ENCODE assay signal across 18 cellular contexts in genomic region chr1:234525156-234525774, GRCh38. TPM values are rescaled to one million over a fixed set of nuclear protein-coding genes. Genes with fewer than 3 reads are reported as not detected.
DNase-seq lines count a peak whose midpoint lies in the region; ATAC-seq, FAIRE-seq and TF ChIP-seq lines count a peak whose summit lies in the region.
"Had no signal": no experiment of that assay in that cellular context is flagged by ENCODE, and none has a peak within 500 bp of the region (broad histone marks: within the 10 kb centered on the region; RNA-seq: fewer than 3 reads in every experiment).

No MANE protein-coding gene starts in this region.

- TF ChIP-seq CTCF in astrocyte (IDR thresholded peaks at IDR 0.05; ENCODE audit: insufficient read depth, low read depth, low read length) (no peak), osteocyte (IDR thresholded peaks at IDR 0.05) (no peak), MM.1S (IDR thresholded peaks at IDR 0.05; ENCODE audit: low read length) (no peak)

- H3K9me3 ChIP-seq in astrocyte (ENCODE audit: insufficient read depth, low read depth, low read length) (no peaks in the 10 kb centered on the region), MM.1S (replicated peaks; ENCODE audit: insufficient read depth, low read length) (no peaks in the 10 kb centered on the region)

- in situ Hi-C loops in KBM-7 (cut with MboI; ENCODE audit: low pct_unique_long_range_greater_than_20kb, low sequenced_read_pairs) = no loop called here

- H3K4me1 Mint-ChIP-seq in astrocyte (ENCODE audit: low read depth, unreplicated experiment) = peaks cover 21% of the 10 kb centered on the region
- peaks cover 25% of the 10 kb centered on the region for H3K4me1 Mint-ChIP-seq in osteocyte (ENCODE audit: unreplicated experiment)

- no peaks in the 10 kb centered on the region for H3K9me2 ChIP-seq in MM.1S (replicated peaks; ENCODE audit: insufficient read depth, low read length)

- H3K79me2 ChIP-seq in astrocyte (ENCODE audit: insufficient read depth, low read length) = no peaks in the 10 kb centered on the region
- no peaks in the 10 kb centered on the region for H3K79me2 ChIP-seq in MM.1S (ENCODE audit: low read length)

- H3K4me2 ChIP-seq in astrocyte (ENCODE audit: low read length) (no peak overlapping the region), MM.1S (ENCODE audit: low read depth, low read length) (no peak overlapping the region)

- H3K9me3 Mint-ChIP-seq in astrocyte (ENCODE audit: unreplicated experiment) (no peaks in the 10 kb centered on the region), osteocyte (ENCODE audit: unreplicated experiment) (no peaks in the 10 kb centered on the region)
- H3K9me3 Mint-ChIP-seq: activated naive CD8-positive, alpha-beta T cell treated with anti-CD3 and anti-CD28 coated beads for 36 hours; CD8-positive, alpha-beta T cell had no signal

- peaks cover 24% of the 10 kb centered on the region for H3K4me1 ChIP-seq in astrocyte (ENCODE audit: insufficient read depth, low read length)
- peaks cover 21% of the 10 kb centered on the region for H3K4me1 ChIP-seq in MM.1S (ENCODE audit: low read length)

- FAIRE-seq in astrocyte (lab: Jason Lieb, UNC) = no peak
- FAIRE-seq: GM12891 had no signal

- H2AFZ ChIP-seq in astrocyte (ENCODE audit: low read depth, low read length) (no peak overlapping the region), MM.1S (ENCODE audit: low read length) (no peak overlapping the region)

- no peaks in the 10 kb centered on the region for H3K36me3 ChIP-seq in astrocyte (ENCODE audit: insufficient read depth, low read length)
- no peaks in the 10 kb centered on the region for H3K36me3 ChIP-seq in MM.1S (replicated peaks; ENCODE audit: insufficient read depth, low read length)

- peak overlapping the region; percentile 2 for H3K27ac Mint-ChIP-seq in astrocyte (ENCODE audit: unreplicated experiment)
- peak overlapping the region; percentile 50 for H3K27ac Mint-ChIP-seq in osteocyte (ENCODE audit: unreplicated experiment)
- H3K27ac Mint-ChIP-seq: activated CD4-positive, alpha-beta T cell treated with anti-CD3 and anti-CD28 coated beads for 36 hours; activated naive CD8-positive, alpha-beta T cell treated with anti-CD3 and anti-CD28 coated beads for 36 hours; CD8-positive, alpha-beta T cell had no signal

- H3K36me3 Mint-ChIP-seq in astrocyte (ENCODE audit: low read depth, unreplicated experiment) (no peaks in the 10 kb centered on the region), osteocyte (ENCODE audit: unreplicated experiment) (no peaks in the 10 kb centered on the region)
- H3K36me3 Mint-ChIP-seq: CD8-positive, alpha-beta T cell had no signal

- H3K27me3 ChIP-seq in astrocyte (ENCODE audit: insufficient read depth, low read length) (no peaks in the 10 kb centered on the region), MM.1S (replicated peaks; ENCODE audit: insufficient read depth, low read length) (no peaks in the 10 kb centered on the region)

- no peak overlapping the region for H3K4me3 ChIP-seq in astrocyte (ENCODE audit: insufficient read depth, low read depth, low read length)
- H3K4me3 ChIP-seq in MM.1S (ENCODE audit: low read length) = no peak overlapping the region

- DNase-seq in CD1c-positive myeloid dendritic cell (ENCODE audit: extremely low spot score) = peak; percentile 47
- DNase-seq in KBM-7 = peak; percentile 41
- no peak for DNase-seq in astrocyte (ENCODE audit: low read depth)
- no peak for DNase-seq in osteocyte (ENCODE audit: extremely low spot score, unreplicated experiment)
- DNase-seq in NCI-H1436 (lab: John Stamatoyannopoulos, UW) = no peak
- DNase-seq in SW 1271 (lab: John Stamatoyannopoulos, UW) = no peak
- DNase-seq in MM.1S = no peak
- DNase-seq: activated CD4-positive, alpha-beta T cell treated with anti-CD3 and anti-CD28 coated beads for 36 hours; activated naive CD8-positive, alpha-beta T cell treated with anti-CD3 and anti-CD28 coated beads for 36 hours; CD8-positive, alpha-beta T cell; central memory CD4-positive, alpha-beta T cell; NCI-H1694 treated with DMSO at 0.1 percent for 48 hours; NCI-H510A treated with DMSO at 0.1 percent for 48 hours; stimulated activated CD4-positive, alpha-beta T cell treated with anti-CD3 and anti-CD28 coated beads, Interleukin-12 subunit alpha, Interleukin-12 subunit beta, amount 100 ng/mL, for 4 hours; T-helper 2 cell had no signal

- no peak for ATAC-seq in GM18858 (IDR thresholded peaks at IDR 0.05; ENCODE audit: unreplicated experiment)
- ATAC-seq: activated CD4-positive, alpha-beta T cell treated with anti-CD3 and anti-CD28 coated beads for 36 hours; CD8-positive, alpha-beta T cell had no signal

- H3K27me3 Mint-ChIP-seq in astrocyte (ENCODE audit: low read depth, unreplicated experiment) (no peaks in the 10 kb centered on the region), osteocyte (ENCODE audit: unreplicated experiment) (no peaks in the 10 kb centered on the region)

- H3F3A ChIP-seq in MM.1S (ENCODE audit: insufficient read depth, low read length) = peaks cover 19% of the 10 kb centered on the region

- no peaks in the 10 kb centered on the region for H4K20me1 ChIP-seq in astrocyte (ENCODE audit: insufficient read depth, low read length)
- H4K20me1 ChIP-seq in MM.1S (ENCODE audit: insufficient read depth, low read length) = no peaks in the 10 kb centered on the region

- H3K27ac ChIP-seq in astrocyte (ENCODE audit: low read depth, low read length) (no peak overlapping the region), MM.1S (ENCODE audit: low read length) (no peak overlapping the region)
- H3K27ac ChIP-seq: KMS-11 had no signal

- no peak overlapping the region for H3K4me3 Mint-ChIP-seq in astrocyte (ENCODE audit: unreplicated experiment)
- H3K4me3 Mint-ChIP-seq in osteocyte (ENCODE audit: unreplicated experiment) = no peak overlapping the region
- H3K4me3 Mint-ChIP-seq: activated CD4-positive, alpha-beta T cell treated with anti-CD3 and anti-CD28 coated beads for 36 hours; activated naive CD8-positive, alpha-beta T cell treated with anti-CD3 and anti-CD28 coated beads for 36 hours; CD8-positive, alpha-beta T cell had no signal

- H3K9ac ChIP-seq in astrocyte (ENCODE audit: low read length) (no peak overlapping the region), MM.1S (ENCODE audit: low read length) (no peak overlapping the region)
- H3K9ac ChIP-seq: KMS-11 had no signal

RNA-seq across cellular contexts. Expression of gene TARBP1, which starts 46.3 kb away (rescaled TPM):
- 15.9 and 17.8 TPM in 2 replicates for total RNA-seq in astrocyte
- 19.0 and 21.4 TPM in 2 replicates for total RNA-seq in osteocyte

Comparison
In these comparisons a context has a peak if more than half of its experiments do, and no peak if none do; other contexts are left out.
1. DNase-seq: peak in CD1c-positive myeloid dendritic cell (single experiment) and KBM-7 (single experiment); none in astrocyte (single experiment), osteocyte (single experiment), NCI-H1436 (single experiment), SW 1271 (0 of 2) and MM.1S (single experiment).